In the genomic region with DNA sequence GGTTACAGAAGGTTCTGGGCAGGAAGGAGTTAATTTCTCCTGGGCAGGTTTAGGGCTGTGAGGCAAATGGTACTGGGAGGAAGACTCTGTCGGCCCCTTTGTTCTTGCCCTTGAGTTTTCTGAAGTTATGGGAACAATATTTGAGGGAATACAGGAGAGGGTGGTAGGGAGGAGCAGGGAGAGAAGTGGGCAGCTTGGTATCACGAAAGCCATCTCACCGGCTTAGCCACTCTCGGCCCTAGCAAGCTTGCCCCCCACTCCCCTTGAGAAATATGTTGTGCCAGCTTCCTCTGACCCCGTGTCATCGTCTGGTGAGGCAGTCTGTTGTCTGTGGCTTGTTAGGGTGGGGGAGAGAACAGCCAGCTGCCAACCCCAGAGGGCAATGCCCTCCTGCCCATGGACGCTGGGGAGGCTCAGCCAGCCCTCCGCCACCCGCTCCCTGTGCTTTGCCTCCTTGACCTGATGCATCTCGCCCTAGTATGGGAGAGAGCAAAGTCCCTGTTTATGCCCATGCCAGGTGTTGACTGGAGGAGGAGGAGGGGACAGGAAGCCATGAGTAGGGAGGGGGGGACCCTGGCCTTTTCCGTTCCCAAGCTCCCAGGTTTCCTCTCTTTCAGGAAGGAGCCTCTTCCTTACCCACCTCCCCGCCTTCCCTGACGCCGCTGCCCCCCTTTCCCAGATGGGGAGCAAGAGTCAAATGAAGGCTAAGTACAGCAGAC, we compare ENCODE assay signal across 9 cellular contexts. TPM values are rescaled to one million over a fixed set of nuclear protein-coding genes. Genes with fewer than 3 reads are reported as not detected.
DNase-seq lines count a peak whose midpoint lies in the region; ATAC-seq, FAIRE-seq and TF ChIP-seq lines count a peak whose summit lies in the region.
"Had no signal": no experiment of that assay in that cellular context is flagged by ENCODE, and none has a peak within 500 bp of the region (broad histone marks: within the 10 kb centered on the region; RNA-seq: fewer than 3 reads in every experiment).

No MANE protein-coding gene starts in this region.

- H3K27me3 ChIP-seq in K562 (ENCODE audit: control insufficient read depth in 2 of 2, insufficient read depth in 2 of 2, low read length in 2 of 2) (no peaks in the 10 kb centered on the region), layer of hippocampus (ENCODE audit: control insufficient read depth, insufficient read depth, low read length) (peaks cover 2% of the 10 kb centered on the region)

- WGBS in K562 (ENCODE audit: insufficient coverage, low coverage, missing lambda C conversion rate), result 63% methylated on average over 12 of the region's 14 CpGs

- H4K20me1 ChIP-seq in K562 (replicated peaks; ENCODE audit: control insufficient read depth, insufficient read depth, low read length), result no peaks in the 10 kb centered on the region

- CTCF ChIA-PET in activated CD4-positive, alpha-beta T cell treated with anti-CD3 and anti-CD28 coated beads, Interleukin-2, amount 10 ng/mL, durations not matched to agents 7 days and 5 days (lab: Charles Lee), result interaction anchor here (0.6 to 4.0 kb wide), 6 partner anchors 11 to 356 kb away, joined by 3 to 19 read pairs (median 4); partner anchors contain the start of genes KRTCAP2 and TRIM46
- CTCF ChIA-PET in K562 (lab: Yijun Ruan, JAX; ENCODE audit: low intra/inter-chr PET ratio), result no interaction called here

- peak overlapping the region; percentile 80; the same call in 1 of the 2 replicates for H3K4me2 ChIP-seq in K562 (ENCODE audit: insufficient read depth, low read length)

- peaks cover 14% of the 10 kb centered on the region; the same call in 1 of the 3 replicates for H3K36me3 ChIP-seq in K562 (ENCODE audit: control insufficient read depth, insufficient read depth, low read length)

- BruUV-seq in K562 (replicated peaks; lab: Mats Ljungman, UMichigan), result TSS peak; percentile 61

- no peak for TF ChIP-seq CTCF in K562 (IDR thresholded peaks at IDR 0.05 in 2 of 3, conservative IDR thresholded peaks at IDR 0.05 in 1 of 3; ENCODE audit: insufficient read depth in 2 of 3, low read depth in 1 of 3, low read length in 3 of 3)

- intact Hi-C loops in K562 (cut with micrococcal nuclease), result no loop called here

- no peak overlapping the region for H3K4me3 ChIP-seq in K562

- H3K4me1 ChIP-seq in K562 (replicated peaks in 1 of 2; ENCODE audit: control insufficient read depth in 2 of 2, insufficient read depth in 2 of 2, low read length in 2 of 2), result peaks cover 47 to 65% of the 10 kb centered on the region in 2 experiments

- H3K4me3 Mint-ChIP-seq in activated CD4-positive, alpha-beta T cell treated with anti-CD3 and anti-CD28 coated beads, Interleukin-2, amount 10 ng/mL, durations not matched to agents 7 days and 5 days, result peak overlapping the region; percentile 60
- H3K4me3 Mint-ChIP-seq in stimulated activated naive CD8-positive, alpha-beta T cell treated with anti-CD3 and anti-CD28 coated beads, Interleukin-15, amount 100 ng/mL, for 72 hours, result peak overlapping the region; percentile 58 to 65

- H3K79me2 ChIP-seq in K562 (ENCODE audit: control insufficient read depth, insufficient read depth, low read length), result peaks cover 2% of the 10 kb centered on the region; the same call in 1 of the 3 replicates

- peak overlapping the region in 1 of 2 experiments; percentile 92; a peak in 2 of 4 replicates for H3K9ac ChIP-seq in K562 (ENCODE audit: insufficient read depth in 1 of 2, low read depth in 2 of 2, low read length in 2 of 2)

- ATAC-seq in K562 (no peak), HG03432 (IDR thresholded peaks at IDR 0.05; ENCODE audit: unreplicated experiment) (no peak), HG03280 (IDR thresholded peaks at IDR 0.05; ENCODE audit: unreplicated experiment) (no peak)
- ATAC-seq in stimulated activated naive CD8-positive, alpha-beta T cell treated with anti-CD3 and anti-CD28 coated beads, Interleukin-15, amount 100 ng/mL, for 72 hours, result no peak

- peak overlapping the region; percentile 16 for H3K27ac Mint-ChIP-seq in activated CD4-positive, alpha-beta T cell treated with anti-CD3 and anti-CD28 coated beads, Interleukin-2, amount 10 ng/mL, durations not matched to agents 7 days and 5 days
- H3K27ac Mint-ChIP-seq in stimulated activated naive CD8-positive, alpha-beta T cell treated with anti-CD3 and anti-CD28 coated beads, Interleukin-15, amount 100 ng/mL, for 72 hours, result no peak overlapping the region

- FAIRE-seq in K562 (lab: Jason Lieb, UNC), result no peak
- FAIRE-seq: TTC549 had no signal

- H3K9me3 ChIP-seq in K562 (replicated peaks; ENCODE audit: control insufficient read depth, insufficient read depth, low read depth, low read length), result no peaks in the 10 kb centered on the region

- peaks cover 42% of the 10 kb centered on the region for H3K4me1 Mint-ChIP-seq in activated CD4-positive, alpha-beta T cell treated with anti-CD3 and anti-CD28 coated beads, Interleukin-2, amount 10 ng/mL, durations not matched to agents 7 days and 5 days
- H3K4me1 Mint-ChIP-seq in stimulated activated naive CD8-positive, alpha-beta T cell treated with anti-CD3 and anti-CD28 coated beads, Interleukin-15, amount 100 ng/mL, for 72 hours, result peaks cover 37% of the 10 kb centered on the region

- no peak for TF ChIP-seq POLR2A in K562 (conservative IDR thresholded peaks at IDR 0.05)

- no peak for DNase-seq in activated CD4-positive, alpha-beta T cell treated with anti-CD3 and anti-CD28 coated beads, Interleukin-2, amount 10 ng/mL, durations not matched to agents 7 days and 5 days
- DNase-seq in activated CD4-positive, alpha-beta T cell treated with anti-CD3 and anti-CD28 coated beads, Interleukin-2, amount 50 U/mL, for 1 hour, result no peak
- no peak for DNase-seq in K562 (ENCODE audit: extremely low read depth in 1 of 4, low spot score in 3 of 4)
- DNase-seq in stimulated activated naive CD8-positive, alpha-beta T cell treated with anti-CD3 and anti-CD28 coated beads, Interleukin-15, amount 100 ng/mL, for 72 hours, result no peak
- no peak for DNase-seq in NCI-H1436 treated with DMSO at 0.1 percent for 48 hours (lab: John Stamatoyannopoulos, UW)

- no peaks in the 10 kb centered on the region for H3K9me1 ChIP-seq in K562 (ENCODE audit: control insufficient read depth, insufficient read depth, low read length)

- TF ChIP-seq EP300 in K562 (IDR thresholded peaks at IDR 0.05; ENCODE audit: low read length), result no peak

- H3K27ac ChIP-seq in K562 (ENCODE audit: extremely low read depth, low read depth, low read length) (no peak overlapping the region), layer of hippocampus (ENCODE audit: low read depth, low read length) (peak overlapping the region; percentile 98)

- in situ Hi-C loops in K562 (cut with MboI), result no loop called here

- POLR2A ChIA-PET in activated CD4-positive, alpha-beta T cell treated with anti-CD3 and anti-CD28 coated beads, Interleukin-2, amount 10 ng/mL, durations not matched to agents 7 days and 5 days (lab: Charles Lee), result no interaction called here
- POLR2A ChIA-PET in K562 (lab: Yijun Ruan, JAX), result interaction anchor here (1.5 kb wide), 1 partner anchor 8 kb away, joined by 5 read pairs; no protein-coding TSS in a partner anchor

- no peak for TF ChIP-seq RAD21 in K562 (CRISPR knock-in tag; conservative IDR thresholded peaks at IDR 0.05 in 1 of 2, IDR thresholded peaks at IDR 0.05 in 1 of 2)

- no peaks in the 10 kb centered on the region for H3K9me3 Mint-ChIP-seq in activated CD4-positive, alpha-beta T cell treated with anti-CD3 and anti-CD28 coated beads, Interleukin-2, amount 10 ng/mL, durations not matched to agents 7 days and 5 days
- no peaks in the 10 kb centered on the region for H3K9me3 Mint-ChIP-seq in stimulated activated naive CD8-positive, alpha-beta T cell treated with anti-CD3 and anti-CD28 coated beads, Interleukin-15, amount 100 ng/mL, for 72 hours

- no peak overlapping the region for H2AFZ ChIP-seq in K562 (ENCODE audit: low read depth, low read length)

- H3K36me3 Mint-ChIP-seq in activated CD4-positive, alpha-beta T cell treated with anti-CD3 and anti-CD28 coated beads, Interleukin-2, amount 10 ng/mL, durations not matched to agents 7 days and 5 days (ENCODE audit: low read depth), result no peaks in the 10 kb centered on the region

- peaks cover 42% of the 10 kb centered on the region for H3K27me3 Mint-ChIP-seq in activated CD4-positive, alpha-beta T cell treated with anti-CD3 and anti-CD28 coated beads, Interleukin-2, amount 10 ng/mL, durations not matched to agents 7 days and 5 days
- peaks cover 39% of the 10 kb centered on the region for H3K27me3 Mint-ChIP-seq in stimulated activated naive CD8-positive, alpha-beta T cell treated with anti-CD3 and anti-CD28 coated beads, Interleukin-15, amount 100 ng/mL, for 72 hours

RNA-seq across cellular contexts. Expression of gene EFNA1, which starts 1.2 kb away (rescaled TPM):
- total RNA-seq in activated CD4-positive, alpha-beta T cell treated with anti-CD3 and anti-CD28 coated beads, Interleukin-2, amount 10 ng/mL, durations not matched to agents 7 days and 5 days, result under 1 TPM in 1 of 2 experiments, not detected in 1; 0.15 TPM
- 5.1 and 11.1 TPM in 2 replicates for total RNA-seq in K562 (2011; cell fraction: chromatin; rRNA removed; ENCODE audit: low replicate concordance)
- 14.3 and 14.5 TPM in 2 replicates for total RNA-seq in K562 (2011; cell fraction: nucleolus; rRNA removed)
- 10.1 and 15.0 TPM in 2 replicates for total RNA-seq in K562 (2011; cell fraction: nucleoplasm; rRNA removed)
- total RNA-seq in K562 (2014; rRNA removed) (2.5 and 2.6 TPM in 2 replicates), K562 (2014; rRNA removed; fragmentation: Illumina TruSeq; extraction: Trizol) (1.9 and 2.1 TPM in 2 replicates), K562 (2015; rRNA removed; fragmentation: Illumina TruSeq; extraction: Trizol) (3.3 and 3.7 TPM in 2 replicates), K562 (2021) (2.6 and 2.7 TPM in 2 replicates)
- polyA plus RNA-seq in K562 (2011; rRNA removed) (9.3 and 14.1 TPM in 2 replicates), K562 (2014; fragmentation: Illumina TruSeq; extraction: Trizol) (3.0 and 3.5 TPM in 2 replicates), K562 (2014; fragmentation: Nextera tagmentation; extraction: Ambion mirVana) (1 to 10 TPM; 3.7 TPM), K562 (2014; rRNA removed) (2.8 and 5.3 TPM in 2 replicates)
- polyA plus RNA-seq in K562 (2011; cell fraction: cytosol; rRNA removed), result 12.2 and 13.8 TPM in 2 replicates
- 9.8 and 11.9 TPM in 2 replicates for polyA plus RNA-seq in K562 (2011; cell fraction: nucleus; rRNA removed)
- 3.3 and 4.8 TPM in 2 replicates for polyA plus RNA-seq in K562 (2012)
- 5.8 and 6.6 TPM in 2 replicates for polyA minus RNA-seq in K562 (2011; rRNA and poly(A)+ RNA removed)
- 8.0 and 16.9 TPM in 2 replicates for polyA minus RNA-seq in K562 (2011; cell fraction: cytosol; rRNA and poly(A)+ RNA removed)
- polyA minus RNA-seq in K562 (2011; cell fraction: nucleus; rRNA and poly(A)+ RNA removed), result 3.9 and 4.4 TPM in 2 replicates

RNA-seq across cellular contexts. Expression of gene SLC50A1, which starts 6.7 kb away (rescaled TPM):
- 10 to 100 TPM; 37.2 to 42.3 TPM for total RNA-seq in activated CD4-positive, alpha-beta T cell treated with anti-CD3 and anti-CD28 coated beads, Interleukin-2, amount 10 ng/mL, durations not matched to agents 7 days and 5 days
- total RNA-seq in K562 (2011; cell fraction: chromatin; rRNA removed; ENCODE audit: low replicate concordance), result 42.6 and 72.0 TPM in 2 replicates
- 92.6 and 100 TPM in 2 replicates for total RNA-seq in K562 (2011; cell fraction: nucleolus; rRNA removed)
- 93.1 and 101 TPM in 2 replicates for total RNA-seq in K562 (2011; cell fraction: nucleoplasm; rRNA removed)
- total RNA-seq in K562 (2014; rRNA removed), result 59.2 and 68.1 TPM in 2 replicates
- total RNA-seq in K562 (2014; rRNA removed; fragmentation: Illumina TruSeq; extraction: Trizol), result 52.2 and 58.7 TPM in 2 replicates
- 62.7 and 64.0 TPM in 2 replicates for total RNA-seq in K562 (2015; rRNA removed; fragmentation: Illumina TruSeq; extraction: Trizol)
- 46.5 and 50.0 TPM in 2 replicates for total RNA-seq in K562 (2021)
- 88.3 and 91.9 TPM in 2 replicates for polyA plus RNA-seq in K562 (2011; rRNA removed)
- polyA plus RNA-seq in K562 (2011; cell fraction: cytosol; rRNA removed), result 161 TPM in 2 replicates
- polyA plus RNA-seq in K562 (2011; cell fraction: nucleus; rRNA removed), result 30.6 and 31.3 TPM in 2 replicates
- polyA plus RNA-seq in K562 (2012), result 55.7 and 78.0 TPM in 2 replicates
- 86.2 and 96.6 TPM in 2 replicates for polyA plus RNA-seq in K562 (2014; fragmentation: Illumina TruSeq; extraction: Trizol)
- 100 to 1,000 TPM; 103 to 132 TPM for polyA plus RNA-seq in K562 (2014; fragmentation: Nextera tagmentation; extraction: Ambion mirVana)
- polyA plus RNA-seq in K562 (2014; rRNA removed), result 91.7 and 99.4 TPM in 2 replicates
- 36.3 and 45.8 TPM in 2 replicates for polyA minus RNA-seq in K562 (2011; rRNA and poly(A)+ RNA removed)
- 23.1 and 29.2 TPM in 2 replicates for polyA minus RNA-seq in K562 (2011; cell fraction: cytosol; rRNA and poly(A)+ RNA removed)
- polyA minus RNA-seq in K562 (2011; cell fraction: nucleus; rRNA and poly(A)+ RNA removed), result 8.1 and 9.3 TPM in 2 replicates

RNA-seq across cellular contexts. Expression of gene DPM3, which starts 11.4 kb away (rescaled TPM):
- 10 to 100 TPM; 50.1 to 58.9 TPM for total RNA-seq in activated CD4-positive, alpha-beta T cell treated with anti-CD3 and anti-CD28 coated beads, Interleukin-2, amount 10 ng/mL, durations not matched to agents 7 days and 5 days
- total RNA-seq in K562 (2011; cell fraction: chromatin; rRNA removed; ENCODE audit: low replicate concordance), result 7.1 and 27.9 TPM in 2 replicates
- 73.0 and 77.4 TPM in 2 replicates for total RNA-seq in K562 (2011; cell fraction: nucleolus; rRNA removed)
- 47.4 and 60.5 TPM in 2 replicates for total RNA-seq in K562 (2011; cell fraction: nucleoplasm; rRNA removed)
- total RNA-seq in K562 (2014; rRNA removed), result 41.3 and 45.1 TPM in 2 replicates
- 1.8 and 3.7 TPM in 2 replicates for total RNA-seq in K562 (2014; rRNA removed; fragmentation: Illumina TruSeq; extraction: Trizol)
- 34.2 and 40.0 TPM in 2 replicates for total RNA-seq in K562 (2015; rRNA removed; fragmentation: Illumina TruSeq; extraction: Trizol)
- total RNA-seq in K562 (2021), result 92.1 and 94.2 TPM in 2 replicates
- polyA plus RNA-seq in K562 (2011; rRNA removed), result 27.1 and 62.3 TPM in 2 replicates
- polyA plus RNA-seq in K562 (2011; cell fraction: cytosol; rRNA removed), result 209 and 283 TPM in 2 replicates
- 63.1 and 75.1 TPM in 2 replicates for polyA plus RNA-seq in K562 (2011; cell fraction: nucleus; rRNA removed)
- 123 and 131 TPM in 2 replicates for polyA plus RNA-seq in K562 (2012)
- 8.6 and 59.7 TPM in 2 replicates for polyA plus RNA-seq in K562 (2014; fragmentation: Illumina TruSeq; extraction: Trizol)
- 10 to 100 TPM; 12.6 to 36.4 TPM for polyA plus RNA-seq in K562 (2014; fragmentation: Nextera tagmentation; extraction: Ambion mirVana)
- 120 and 141 TPM in 2 replicates for polyA plus RNA-seq in K562 (2014; rRNA removed)
- polyA minus RNA-seq in K562 (2011; rRNA and poly(A)+ RNA removed), result 6.0 and 10.0 TPM in 2 replicates
- polyA minus RNA-seq in K562 (2011; cell fraction: cytosol; rRNA and poly(A)+ RNA removed), result 11.5 and 13.6 TPM in 2 replicates
- polyA minus RNA-seq in K562 (2011; cell fraction: nucleus; rRNA and poly(A)+ RNA removed), result 12.2 and 13.9 TPM in 2 replicates

RNA-seq across cellular contexts. Expression of gene KRTCAP2, which starts 44.2 kb away (rescaled TPM):
- 100 to 1,000 TPM; 183 to 308 TPM for total RNA-seq in activated CD4-positive, alpha-beta T cell treated with anti-CD3 and anti-CD28 coated beads, Interleukin-2, amount 10 ng/mL, durations not matched to agents 7 days and 5 days
- 114 and 195 TPM in 2 replicates for total RNA-seq in K562 (2011; cell fraction: chromatin; rRNA removed; ENCODE audit: low replicate concordance)
- 338 and 376 TPM in 2 replicates for total RNA-seq in K562 (2011; cell fraction: nucleolus; rRNA removed)
- total RNA-seq in K562 (2011; cell fraction: nucleoplasm; rRNA removed), result 298 TPM in 2 replicates
- 211 and 255 TPM in 2 replicates for total RNA-seq in K562 (2014; rRNA removed)
- 226 and 244 TPM in 2 replicates for total RNA-seq in K562 (2014; rRNA removed; fragmentation: Illumina TruSeq; extraction: Trizol)
- total RNA-seq in K562 (2015; rRNA removed; fragmentation: Illumina TruSeq; extraction: Trizol), result 290 and 294 TPM in 2 replicates
- 243 and 253 TPM in 2 replicates for total RNA-seq in K562 (2021)
- polyA plus RNA-seq in K562 (2011; rRNA removed), result 129 and 178 TPM in 2 replicates
- polyA plus RNA-seq in K562 (2011; cell fraction: cytosol; rRNA removed), result 462 and 551 TPM in 2 replicates
- polyA plus RNA-seq in K562 (2011; cell fraction: nucleus; rRNA removed), result 206 and 232 TPM in 2 replicates
- polyA plus RNA-seq in K562 (2012), result 327 and 494 TPM in 2 replicates
- polyA plus RNA-seq in K562 (2014; fragmentation: Illumina TruSeq; extraction: Trizol), result 418 and 443 TPM in 2 replicates
- 100 to 1,000 TPM; 429 to 436 TPM for polyA plus RNA-seq in K562 (2014; fragmentation: Nextera tagmentation; extraction: Ambion mirVana)
- 126 and 196 TPM in 2 replicates for polyA plus RNA-seq in K562 (2014; rRNA removed)
- 153 and 212 TPM in 2 replicates for polyA minus RNA-seq in K562 (2011; rRNA and poly(A)+ RNA removed)
- polyA minus RNA-seq in K562 (2011; cell fraction: cytosol; rRNA and poly(A)+ RNA removed), result 167 and 266 TPM in 2 replicates
- 51.4 and 83.0 TPM in 2 replicates for polyA minus RNA-seq in K562 (2011; cell fraction: nucleus; rRNA and poly(A)+ RNA removed)

RNA-seq across cellular contexts. Expression of gene TRIM46, which starts 44.7 kb away (rescaled TPM):
- 10 to 100 TPM; 14.2 to 15.5 TPM for total RNA-seq in activated CD4-positive, alpha-beta T cell treated with anti-CD3 and anti-CD28 coated beads, Interleukin-2, amount 10 ng/mL, durations not matched to agents 7 days and 5 days
- 0.95 and 1.8 TPM in 2 replicates for total RNA-seq in K562 (2011; cell fraction: chromatin; rRNA removed; ENCODE audit: low replicate concordance)
- total RNA-seq in K562 (2011; cell fraction: nucleolus; rRNA removed), result 0.67 and 0.92 TPM in 2 replicates
- 0.66 and 1.1 TPM in 2 replicates for total RNA-seq in K562 (2011; cell fraction: nucleoplasm; rRNA removed)
- total RNA-seq in K562 (2014; rRNA removed) (0.04 and 0.05 TPM in 2 replicates), K562 (2014; rRNA removed; fragmentation: Illumina TruSeq; extraction: Trizol) (not detected in 2 replicates), K562 (2015; rRNA removed; fragmentation: Illumina TruSeq; extraction: Trizol) (0.14 TPM in 1 of 2 replicates, not detected in the other), K562 (2021) (0.22 and 0.60 TPM in 2 replicates)
- polyA plus RNA-seq in K562 (2011; rRNA removed) (0.08 and 0.12 TPM in 2 replicates), K562 (2014; fragmentation: Illumina TruSeq; extraction: Trizol) (0.15 and 0.18 TPM in 2 replicates), K562 (2014; fragmentation: Nextera tagmentation; extraction: Ambion mirVana) (not detected), K562 (2014; rRNA removed) (0.11 and 0.41 TPM in 2 replicates)
- 0.13 and 0.18 TPM in 2 replicates for polyA plus RNA-seq in K562 (2011; cell fraction: cytosol; rRNA removed)
- polyA plus RNA-seq in K562 (2011; cell fraction: nucleus; rRNA removed), result 0.59 and 0.64 TPM in 2 replicates
- polyA plus RNA-seq in K562 (2012), result 0.16 and 0.29 TPM in 2 replicates
- polyA minus RNA-seq in K562 (2011; rRNA and poly(A)+ RNA removed), result 0.09 TPM in 1 of 2 replicates, not detected in the other
- not detected in 2 replicates for polyA minus RNA-seq in K562 (2011; cell fraction: cytosol; rRNA and poly(A)+ RNA removed)
- polyA minus RNA-seq in K562 (2011; cell fraction: nucleus; rRNA and poly(A)+ RNA removed), result 0.13 TPM in 1 of 2 replicates, not detected in the other
